Comparison of ENCODE assay signal across 9 cellular contexts in genomic region chr7:102891693-102892261, GRCh38. TPM values are rescaled to one million over a fixed set of nuclear protein-coding genes. Genes with fewer than 3 reads are reported as not detected.
DNase-seq lines count a peak whose midpoint lies in the region; ATAC-seq and TF ChIP-seq lines count a peak whose summit lies in the region.
"Had no signal": no experiment of that assay in that cellular context is flagged by ENCODE, and none has a peak within 500 bp of the region (broad histone marks: within the 10 kb centered on the region; RNA-seq: fewer than 3 reads in every experiment).

No MANE protein-coding gene starts in this region.

- H3K4me3 Mint-ChIP-seq in nephron: peak overlapping the region in 2 of 3 experiments; percentile 33 to 58
- H3K4me3 Mint-ChIP-seq: stimulated activated naive CD8-positive, alpha-beta T cell treated with anti-CD3 and anti-CD28 coated beads, Interleukin-15, Interleukin-2, amounts not matched to agents 100 ng/mL and 50 ng/mL, for 24 hours had no signal

- H3K4me3 ChIP-seq in BJ (ENCODE audit: low read depth, low read length): no peak overlapping the region
- no peak overlapping the region for H3K4me3 ChIP-seq in choroid plexus epithelial cell (ENCODE audit: low read depth, low read length)

- POLR2A ChIA-PET in BJ (lab: Charles Lee): no interaction called here

- peaks cover 72% of the 10 kb centered on the region for H3K4me1 Mint-ChIP-seq in nephron

- ATAC-seq in HG03196 (IDR thresholded peaks at IDR 0.05; ENCODE audit: unreplicated experiment): no peak
- no peak for ATAC-seq in GM19328 (IDR thresholded peaks at IDR 0.05; ENCODE audit: unreplicated experiment)
- no peak for ATAC-seq in GM18861 (IDR thresholded peaks at IDR 0.05; ENCODE audit: unreplicated experiment)

- DNase-seq in BJ (ENCODE audit: low read depth): peak; percentile 59
- DNase-seq in NCI-H1694 treated with DMSO at 0.1 percent for 48 hours (lab: John Stamatoyannopoulos, UW): peak; percentile 38
- DNase-seq in choroid plexus epithelial cell (ENCODE audit: low read depth): peak; percentile 86
- DNase-seq in HuH-7 (ENCODE audit: low spot score): no peak

- peak overlapping the region; percentile 91 to 98 (median 96) for H3K27ac Mint-ChIP-seq in nephron
- H3K27ac Mint-ChIP-seq: stimulated activated naive CD8-positive, alpha-beta T cell treated with anti-CD3 and anti-CD28 coated beads, Interleukin-15, Interleukin-2, amounts not matched to agents 100 ng/mL and 50 ng/mL, for 24 hours had no signal

- H3K9me3 Mint-ChIP-seq in nephron: no peaks in the 10 kb centered on the region
- H3K9me3 Mint-ChIP-seq: stimulated activated naive CD8-positive, alpha-beta T cell treated with anti-CD3 and anti-CD28 coated beads, Interleukin-15, Interleukin-2, amounts not matched to agents 100 ng/mL and 50 ng/mL, for 24 hours had no signal

- H3K36me3 Mint-ChIP-seq in nephron (ENCODE audit: low read depth): no peaks in the 10 kb centered on the region

- no peaks in the 10 kb centered on the region for H3K27me3 ChIP-seq in BJ (ENCODE audit: control insufficient read depth, insufficient read depth, low read length)

- TF ChIP-seq CTCF in BJ (IDR thresholded peaks at IDR 0.05; ENCODE audit: insufficient read depth, low read depth, low read length): no peak
- no peak for TF ChIP-seq CTCF in choroid plexus epithelial cell (conservative IDR thresholded peaks at IDR 0.05; ENCODE audit: low read depth, low read length)
- TF ChIP-seq CTCF in nephron (IDR thresholded peaks at IDR 0.05; ENCODE audit: unreplicated experiment in 3 of 3): no peak

- CTCF ChIA-PET in BJ (lab: Yijun Ruan, JAX): interaction anchor here (2.6 kb wide), 1 partner anchor 9 kb away, joined by 7 read pairs; no protein-coding TSS in a partner anchor

- H3K27me3 Mint-ChIP-seq in nephron (ENCODE audit: low read depth): no peaks in the 10 kb centered on the region
- H3K27me3 Mint-ChIP-seq: stimulated activated naive CD8-positive, alpha-beta T cell treated with anti-CD3 and anti-CD28 coated beads, Interleukin-15, Interleukin-2, amounts not matched to agents 100 ng/mL and 50 ng/mL, for 24 hours had no signal

- H3K36me3 ChIP-seq in BJ (ENCODE audit: control insufficient read depth, insufficient read depth, low read length): no peaks in the 10 kb centered on the region

RNA-seq across cellular contexts. Expression of gene LRRC17, which starts 21.0 kb away (rescaled TPM):
- 2.4 and 3.4 TPM in 2 replicates for polyA plus RNA-seq in BJ (2011; rRNA removed)
- 0.76 and 0.77 TPM in 2 replicates for polyA minus RNA-seq in BJ (2011; rRNA and poly(A)+ RNA removed)
